Comparison of ENCODE assay signal across 8 cellular contexts in genomic region chr14:53295985-53296582, GRCh38.
A peak's percentile ranks its signal among the peaks of the same experiment; 100 is the strongest.
DNase-seq lines count a peak whose midpoint lies in the region; ATAC-seq and TF ChIP-seq lines count a peak whose summit lies in the region.

No MANE protein-coding gene starts in this region.

- DNase-seq in SIG-M5 treated with dmso at 0.1 percent for 504 hours (lab: John Stamatoyannopoulos, UW; ENCODE audit: unreplicated experiment) (peak; percentile 24), SIG-M5 (lab: John Stamatoyannopoulos, UW) (no peak), SK-N-DZ (ENCODE audit: low spot score) (peak; percentile 15), fibroblast of the aortic adventitia (ENCODE audit: low read depth) (peak; percentile 69), putamen (ENCODE audit: low spot score) (peak; percentile 57), UCSD-AML1 (lab: John Stamatoyannopoulos, UW; ENCODE audit: unreplicated experiment) (no peak), H4 (ENCODE audit: low spot score) (no peak)

- peak; percentile 45 for ATAC-seq in HG03354 (IDR thresholded peaks at IDR 0.05; ENCODE audit: poor library complexity, severe bottlenecking, unreplicated experiment)

- H3K4me3 ChIP-seq in fibroblast of the aortic adventitia (ENCODE audit: low read depth, low read length) = no peak overlapping the region

- TF ChIP-seq CTCF in fibroblast of the aortic adventitia (IDR thresholded peaks at IDR 0.05; ENCODE audit: insufficient read depth, low read length) = peak; percentile 48

Comparison
In these comparisons a context has a peak if more than half of its experiments do, and no peak if none do; other contexts are left out.
1. DNase-seq: peak in SIG-M5 treated with dmso at 0.1 percent for 504 hours (single experiment), SK-N-DZ (single experiment), fibroblast of the aortic adventitia (single experiment) and putamen (single experiment); none in SIG-M5 (single experiment), UCSD-AML1 (single experiment) and H4 (single experiment).